Comparison of ENCODE assay signal across 1 cellular context in genomic region chr3:47961815-47962606, GRCh38.
TF ChIP-seq lines count a peak whose summit lies in the region.

No MANE protein-coding gene starts in this region.

TF ChIP-seq in K562, 482 proteins besides CTCF, POLR2A, EP300 and RAD21 (continued from another document):
- TF ChIP-seq, protein P1, sequence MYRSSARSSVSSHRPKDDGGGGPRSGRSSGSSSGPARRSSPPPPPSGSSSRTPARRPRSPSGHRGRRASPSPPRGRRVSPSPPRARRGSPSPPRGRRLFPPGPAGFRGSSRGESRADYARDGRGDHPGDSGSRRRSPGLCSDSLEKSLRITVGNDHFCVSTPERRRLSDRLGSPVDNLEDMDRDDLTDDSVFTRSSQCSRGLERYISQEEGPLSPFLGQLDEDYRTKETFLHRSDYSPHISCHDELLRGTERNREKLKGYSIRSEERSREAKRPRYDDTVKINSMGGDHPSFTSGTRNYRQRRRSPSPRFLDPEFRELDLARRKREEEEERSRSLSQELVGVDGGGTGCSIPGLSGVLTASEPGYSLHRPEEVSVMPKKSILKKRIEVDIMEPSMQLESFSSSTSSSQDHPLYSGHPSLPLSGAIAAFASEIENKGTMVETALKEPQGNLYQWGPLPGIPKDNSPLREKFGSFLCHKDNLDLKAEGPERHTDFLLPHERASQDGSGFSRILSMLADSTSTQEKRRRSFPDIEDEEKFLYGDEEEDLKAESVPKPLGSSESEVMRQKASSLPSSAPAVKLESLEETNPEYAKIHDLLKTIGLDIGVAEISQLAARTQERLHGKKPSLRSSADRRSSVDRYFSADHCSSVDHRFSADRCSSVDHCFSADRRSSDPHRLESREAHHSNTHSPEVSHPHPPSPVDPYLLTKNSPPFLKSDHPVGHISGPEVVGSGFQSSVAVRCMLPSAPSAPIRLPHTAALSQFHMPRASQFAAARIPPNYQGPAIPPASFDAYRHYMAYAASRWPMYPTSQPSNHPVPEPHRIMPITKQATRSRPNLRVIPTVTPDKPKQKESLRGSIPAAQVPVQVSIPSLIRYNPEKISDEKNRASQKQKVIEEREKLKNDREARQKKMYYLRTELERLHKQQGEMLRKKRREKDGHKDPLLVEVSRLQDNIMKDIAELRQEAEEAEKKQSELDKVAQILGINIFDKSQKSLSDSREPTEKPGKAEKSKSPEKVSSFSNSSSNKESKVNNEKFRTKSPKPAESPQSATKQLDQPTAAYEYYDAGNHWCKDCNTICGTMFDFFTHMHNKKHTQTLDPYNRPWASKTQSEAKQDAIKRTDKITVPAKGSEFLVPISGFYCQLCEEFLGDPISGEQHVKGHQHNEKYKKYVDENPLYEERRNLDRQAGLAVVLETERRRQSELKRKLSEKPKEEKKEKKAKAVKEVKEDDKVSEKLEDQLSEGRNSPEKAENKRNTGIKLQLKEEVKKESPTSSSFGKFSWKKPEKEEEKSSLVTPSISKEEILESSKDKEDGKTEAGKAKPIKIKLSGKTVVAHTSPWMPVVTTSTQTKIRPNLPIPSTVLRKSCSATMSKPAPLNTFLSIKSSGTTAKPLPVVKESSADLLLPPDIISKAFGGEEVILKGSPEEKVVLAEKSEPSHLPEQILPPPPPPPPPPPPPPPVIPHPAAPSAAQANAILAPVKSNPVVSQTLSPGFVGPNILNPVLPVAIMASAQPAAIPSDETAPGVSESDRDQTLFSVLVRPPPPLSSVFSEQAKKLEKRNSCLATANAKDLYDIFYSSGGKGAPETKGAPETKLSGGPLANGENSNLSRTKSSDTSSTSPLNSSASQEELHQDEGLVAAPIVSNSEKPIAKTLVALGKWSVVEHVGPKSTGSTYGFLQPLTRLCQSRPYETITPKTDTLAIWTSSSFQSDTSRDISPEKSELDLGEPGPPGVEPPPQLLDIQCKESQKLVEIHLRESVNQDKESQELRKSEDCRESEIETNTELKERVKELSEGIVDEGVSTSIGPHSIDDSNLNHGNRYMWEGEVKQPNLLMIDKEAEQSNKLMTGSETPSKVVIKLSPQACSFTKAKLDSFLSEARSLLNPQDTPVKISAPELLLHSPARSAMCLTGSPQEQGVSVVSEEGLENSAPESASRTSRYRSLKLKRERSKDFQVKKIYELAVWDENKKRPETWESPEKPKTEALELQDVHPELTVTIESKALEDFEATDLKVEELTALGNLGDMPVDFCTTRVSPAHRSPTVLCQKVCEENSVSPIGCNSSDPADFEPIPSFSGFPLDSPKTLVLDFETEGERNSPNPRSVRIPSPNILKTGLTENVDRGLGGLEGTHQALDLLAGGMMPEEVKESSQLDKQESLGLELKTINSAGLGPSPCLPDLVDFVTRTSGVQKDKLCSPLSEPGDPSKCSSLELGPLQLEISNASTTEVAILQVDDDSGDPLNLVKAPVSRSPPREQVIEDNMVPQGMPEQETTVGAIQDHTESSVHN (IDR thresholded peaks at IDR 0.05; ENCODE audit: borderline replicate concordance in 1 of 2, low read depth in 1 of 2), result no peak
- TF ChIP-seq DLX4 (CRISPR knock-in tag; IDR thresholded peaks at IDR 0.05) (no peak), RBBP5 (IDR thresholded peaks at IDR 0.05; ENCODE audit: borderline replicate concordance, insufficient read depth, low read length, poor library complexity, severe bottlenecking) (no peak), MYNN (IDR thresholded peaks at IDR 0.05) (no peak), MYNN (CRISPR knock-in tag; IDR thresholded peaks at IDR 0.05) (no peak), ZNF282 (CRISPR knock-in tag; IDR thresholded peaks at IDR 0.05) (no peak), ZNF551 (CRISPR knock-in tag; IDR thresholded peaks at IDR 0.05) (no peak), ZNF586 (CRISPR knock-in tag; conservative IDR thresholded peaks at IDR 0.05) (no peak), HBP1 (CRISPR knock-in tag; IDR thresholded peaks at IDR 0.05) (no peak), FOXJ2 (tag; IDR thresholded peaks at IDR 0.05) (peak; percentile 95), PRPF4 (IDR thresholded peaks at IDR 0.05; ENCODE audit: insufficient read depth, low read depth, low read length, poor library complexity, severe bottlenecking) (no peak), SMC3 (conservative IDR thresholded peaks at IDR 0.05; ENCODE audit: insufficient read depth, low read depth, low read length) (no peak), ARID3B (CRISPR knock-in tag; IDR thresholded peaks at IDR 0.05; ENCODE audit: borderline replicate concordance) (no peak), GATA2 (CRISPR knock-in tag; IDR thresholded peaks at IDR 0.05) (no peak), DPF2 (IDR thresholded peaks at IDR 0.05) (peak; percentile 59; the same call in 1 of the 2 replicates), ZNF655 (CRISPR knock-in tag; IDR thresholded peaks at IDR 0.05) (no peak), UBTF (IDR thresholded peaks at IDR 0.05; ENCODE audit: borderline replicate concordance in 1 of 2, low read depth in 2 of 2, low read length in 2 of 2) (no peak), CBX1 (IDR thresholded peaks at IDR 0.05; ENCODE audit: low read depth) (no peak), MTA2 (IDR thresholded peaks at IDR 0.05; ENCODE audit: low read depth) (no peak), SMARCB1 (IDR thresholded peaks at IDR 0.05; ENCODE audit: insufficient read length, low read depth) (no peak), CREB1 (IDR thresholded peaks at IDR 0.05) (no peak), CREB1 (CRISPR knock-in tag; IDR thresholded peaks at IDR 0.05) (no peak), ZNF785 (CRISPR knock-in tag; IDR thresholded peaks at IDR 0.05) (no peak)
TF ChIP-seq in K562: peak in this region for 21.
